8 cellular contexts compared by ENCODE assay signal in the genomic region with DNA sequence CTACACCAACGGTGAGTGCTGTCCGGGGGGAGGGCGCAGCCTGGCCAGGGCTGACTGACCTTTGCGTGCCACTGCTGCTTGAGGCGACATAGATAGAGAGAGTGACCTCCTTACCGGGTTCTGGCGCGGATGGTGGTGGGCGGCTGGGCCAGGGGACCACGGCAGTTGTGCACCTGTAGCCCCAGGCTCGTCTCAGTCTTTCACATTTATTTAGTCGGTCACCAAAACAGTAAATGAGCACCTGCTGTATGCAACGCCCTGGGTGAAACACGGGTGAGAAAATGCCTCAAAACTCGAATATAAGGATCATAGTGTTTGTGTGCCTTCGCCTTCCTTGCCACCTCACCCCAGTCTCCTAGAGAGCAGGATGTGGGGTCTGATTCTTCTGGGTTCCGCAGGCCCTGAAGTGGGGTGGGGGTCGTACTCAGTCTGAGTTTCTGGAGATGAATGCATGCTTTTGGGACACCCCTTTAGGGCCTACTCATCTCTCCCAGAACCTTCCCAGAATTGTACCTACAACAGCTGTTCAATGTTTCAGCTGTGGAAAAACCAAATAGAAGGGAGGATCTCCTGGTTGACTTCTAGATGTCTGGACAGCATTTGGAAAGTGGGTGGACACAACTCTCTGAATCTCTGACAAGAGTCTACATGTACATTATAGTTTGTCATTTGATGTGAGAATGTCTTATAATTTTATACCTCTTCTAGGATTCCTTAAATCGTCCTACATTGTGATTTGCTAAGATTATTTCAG. TPM values are rescaled to one million over a fixed set of nuclear protein-coding genes. Genes with fewer than 3 reads are reported as not detected.
DNase-seq lines count a peak whose midpoint lies in the region; ATAC-seq and TF ChIP-seq lines count a peak whose summit lies in the region.

No MANE protein-coding gene starts in this region.

- peak overlapping the region; percentile 73 for H4K5ac ChIP-seq in IMR-90 (ENCODE audit: low read depth, low read length)

- peaks cover 7% of the 10 kb centered on the region for H3F3A ChIP-seq in smooth muscle cell (ENCODE audit: low read depth)

- H3K9ac ChIP-seq in IMR-90 (ENCODE audit: low read depth, low read length) (peak overlapping the region; percentile 99), iPS-15b (ENCODE audit: low read depth, low read length) (peak overlapping the region; percentile 96), smooth muscle cell (ENCODE audit: low read depth) (peak overlapping the region; percentile 99)

- CTCF ChIA-PET in IMR-90 (lab: Yijun Ruan, JAX): interaction anchor here (0.5 kb wide), 1 partner anchor 190 kb away, joined by 3 read pairs; no protein-coding TSS in a partner anchor

- H2AK5ac ChIP-seq in IMR-90 (ENCODE audit: low read depth, low read length): peak overlapping the region; percentile 93

- no peak overlapping the region for H2BK20ac ChIP-seq in IMR-90 (ENCODE audit: low read depth, low read length)

- H3K4me3 ChIP-seq in IMR-90 (ENCODE audit: insufficient read depth, low read depth, low read length) (peak overlapping the region; percentile 97), iPS-15b (ENCODE audit: low read depth, low read length) (peak overlapping the region; percentile 77), smooth muscle cell (peak overlapping the region; percentile 92)

- H3K27ac ChIP-seq in IMR-90 (ENCODE audit: insufficient read depth, low read length) (peak overlapping the region; percentile 90), angular gyrus (ENCODE audit: low read depth, low read length) (peak overlapping the region; percentile 87), smooth muscle cell (ENCODE audit: low read depth) (peak overlapping the region; percentile 100)

- peak overlapping the region; percentile 64 for H3K18ac ChIP-seq in IMR-90 (ENCODE audit: low read depth, low read length)

- ATAC-seq in Right ventricle myocardium inferior (peak; percentile 36), IMR-90 (ENCODE audit: low read depth) (peak; percentile 42; the same call in 1 of the 2 replicates)

- H3K79me2 ChIP-seq in smooth muscle cell (ENCODE audit: low read depth): peaks cover 62% of the 10 kb centered on the region

- H3K4ac ChIP-seq in IMR-90 (ENCODE audit: low read depth, low read length): peak overlapping the region; percentile 94

- BruUV-seq in IMR-90 (replicated peaks; lab: Mats Ljungman, UMichigan): no TSS peak

- H3K4me2 ChIP-seq in IMR-90 (ENCODE audit: low read depth, low read length) (peak overlapping the region; percentile 85), smooth muscle cell (peak overlapping the region; percentile 93)

- peak overlapping the region; percentile 9; the same call in 2 of the 3 replicates for H2BK15ac ChIP-seq in IMR-90 (ENCODE audit: low read depth, low read length)

- dilution Hi-C loops in IMR-90 (cut with HindIII; ENCODE audit: low sequenced_read_pairs, unreplicated experiment): no loop called here

- H3K4me1 ChIP-seq in IMR-90 (ENCODE audit: control insufficient read depth, insufficient read depth, low read length) (no peaks in the 10 kb centered on the region), iPS-15b (ENCODE audit: control insufficient read depth, insufficient read depth, low read length) (no peaks in the 10 kb centered on the region), smooth muscle cell (ENCODE audit: low read depth) (peaks cover 18% of the 10 kb centered on the region)

- peaks cover 4% of the 10 kb centered on the region for H3K9me1 ChIP-seq in IMR-90 (ENCODE audit: insufficient read depth, low read length)

- no peaks in the 10 kb centered on the region for H3K9me3 ChIP-seq in IMR-90 (ENCODE audit: control insufficient read depth, insufficient read depth, low read length)
- H3K9me3 ChIP-seq in iPS-15b (ENCODE audit: control insufficient read depth, insufficient read depth, low read length): no peaks in the 10 kb centered on the region
- H3K9me3 ChIP-seq in smooth muscle cell (replicated peaks; ENCODE audit: low read depth): no peaks in the 10 kb centered on the region

- peak overlapping the region; percentile 94 for H3K56ac ChIP-seq in IMR-90 (ENCODE audit: extremely low read depth, insufficient read depth, low read length)

- H2BK120ac ChIP-seq in IMR-90 (ENCODE audit: low read depth, low read length): peak overlapping the region; percentile 28; the same call in 1 of the 2 replicates

- POLR2A ChIA-PET in IMR-90 (lab: Charles Lee; ENCODE audit: unreplicated experiment): no interaction called here

- peak; percentile 18; the same call in 1 of the 2 replicates for TF ChIP-seq POLR2A in IMR-90 (IDR thresholded peaks at IDR 0.05; ENCODE audit: low read depth, low read length)

- H3K27me3 ChIP-seq in IMR-90 (ENCODE audit: control insufficient read depth, insufficient read depth, low read length): no peaks in the 10 kb centered on the region
- H3K27me3 ChIP-seq in iPS-15b (ENCODE audit: control insufficient read depth, insufficient read depth, low read length): no peaks in the 10 kb centered on the region
- H3K27me3 ChIP-seq in smooth muscle cell (ENCODE audit: low read depth): no peaks in the 10 kb centered on the region

- peaks cover 48% of the 10 kb centered on the region for H4K20me1 ChIP-seq in IMR-90 (ENCODE audit: insufficient read depth, low read length)
- H4K20me1 ChIP-seq in smooth muscle cell (ENCODE audit: low read depth): peaks cover 52% of the 10 kb centered on the region

- H4K8ac ChIP-seq in IMR-90 (ENCODE audit: low read depth in 2 of 2, low read length in 2 of 2): peak overlapping the region; percentile 79 to 93

- H2AFZ ChIP-seq in IMR-90 (replicated peaks; ENCODE audit: low read length, poor library complexity) (peak overlapping the region; percentile 93), smooth muscle cell (ENCODE audit: low read depth) (no peak overlapping the region)

- no peak for TF ChIP-seq RAD21 in IMR-90 (IDR thresholded peaks at IDR 0.05; ENCODE audit: low read length)

- 0% methylated on average over 1 of the region's 19 CpGs; no CpG with 5 or more reads in 1 of the 2 experiments for WGBS in IMR-90 (ENCODE audit: extremely low coverage in 2 of 2, insufficient read length in 1 of 2), 2 experiments
- WGBS in smooth muscle cell (ENCODE audit: low lambda C conversion rate): 2% methylated on average over 19 of the region's 19 CpGs

- H2AK9ac ChIP-seq in IMR-90 (replicated peaks; ENCODE audit: low read depth, low read length, poor library complexity): peak overlapping the region; percentile 97

- intact Hi-C loops in Right ventricle myocardium inferior (cut with DNase I) (loop anchor here (2.0 kb wide), 1 partner anchor 87 kb away; no protein-coding TSS in a partner anchor), cardiac septum (cut with DNase I) (no loop called here), IMR-90 (cut with micrococcal nuclease) (no loop called here)

- H3K14ac ChIP-seq in IMR-90 (replicated peaks; ENCODE audit: low read depth, low read length): peak overlapping the region; percentile 95

- H3K36me3 ChIP-seq in IMR-90 (ENCODE audit: control insufficient read depth, insufficient read depth, low read length) (peaks cover 5% of the 10 kb centered on the region; the same call in 1 of the 2 replicates), iPS-15b (ENCODE audit: control insufficient read depth, insufficient read depth, low read length) (no peaks in the 10 kb centered on the region), smooth muscle cell (ENCODE audit: low read depth) (no peaks in the 10 kb centered on the region)

- peak; percentile 80 for DNase-seq in Right ventricle myocardium inferior (ENCODE audit: missing footprints)
- DNase-seq in cardiac septum (ENCODE audit: low spot score): no peak
- DNase-seq in IMR-90: peak; percentile 8
- no peak for DNase-seq in smooth muscle cell (lab: John Stamatoyannopoulos, UW; ENCODE audit: unreplicated experiment)
- no peak for DNase-seq in GM19238 (ENCODE audit: insufficient read length, low spot score)
- no peak for DNase-seq in NK-92 (lab: John Stamatoyannopoulos, UW; ENCODE audit: unreplicated experiment)

- H3K23ac ChIP-seq in IMR-90 (ENCODE audit: low read depth, low read length): peak overlapping the region; percentile 97

- peak overlapping the region; percentile 89 for H4K91ac ChIP-seq in IMR-90 (ENCODE audit: insufficient read depth, low read depth, low read length)

- H2BK5ac ChIP-seq in IMR-90 (ENCODE audit: low read depth, low read length, poor library complexity, severe bottlenecking): peak overlapping the region; percentile 92

- no peak for TF ChIP-seq CTCF in IMR-90 (conservative IDR thresholded peaks at IDR 0.05; ENCODE audit: low read depth, low read length)
- no peak for TF ChIP-seq CTCF in smooth muscle cell (IDR thresholded peaks at IDR 0.05; ENCODE audit: borderline replicate concordance, insufficient read depth, poor library complexity, severe bottlenecking)

- peaks cover 6 to 22% of the 10 kb centered on the region in 2 experiments; a peak in 2 of 4 replicates for H3K79me1 ChIP-seq in IMR-90 (ENCODE audit: low read depth in 1 of 2, low read length in 2 of 2)

- in situ Hi-C loops in IMR-90 (cut with MboI; ENCODE audit: low sequenced_read_pairs): no loop called here

TF ChIP-seq in IMR-90, 13 proteins besides CTCF, POLR2A, EP300 and RAD21 (continues in another document):
- TF ChIP-seq RFX5 (IDR thresholded peaks at IDR 0.05; ENCODE audit: low read depth, low read length) (no peak), RCOR1 (IDR thresholded peaks at IDR 0.05; ENCODE audit: insufficient replicate concordance, low read length) (no peak), NFE2L2 (IDR thresholded peaks at IDR 0.05; ENCODE audit: low read depth, low read length) (no peak), SMC3 (IDR thresholded peaks at IDR 0.05; ENCODE audit: low read depth, low read length) (no peak)

RNA-seq across cellular contexts. Expression of a gene that starts 0.8 kb away (rescaled TPM):
- total RNA-seq in Right ventricle myocardium inferior (6.9 TPM), cardiac septum (12.4 TPM), IMR-90 (2012; rRNA removed) (28.1 and 31.7 TPM in 2 replicates), smooth muscle cell (76.9 and 82.3 TPM in 2 replicates)
- polyA plus RNA-seq in IMR-90 (2012; rRNA removed) (23.9 and 25.4 TPM in 2 replicates), smooth muscle cell (18.1 and 27.0 TPM in 2 replicates)
- 7.1 and 9.5 TPM in 2 replicates for polyA plus RNA-seq in IMR-90 (2012; cell fraction: cytosol; rRNA removed)
- polyA plus RNA-seq in IMR-90 (2012; cell fraction: nucleus; rRNA removed; ENCODE audit: low replicate concordance): 8.4 and 26.1 TPM in 2 replicates

RNA-seq across cellular contexts. Expression of a gene that starts 16.7 kb away (rescaled TPM):
- total RNA-seq in Right ventricle myocardium inferior (92.5 TPM), cardiac septum (85.9 TPM), IMR-90 (2012; rRNA removed) (66.0 and 164 TPM in 2 replicates), smooth muscle cell (69.3 and 73.8 TPM in 2 replicates)
- polyA plus RNA-seq in IMR-90 (2012; rRNA removed) (40.2 and 44.6 TPM in 2 replicates), smooth muscle cell (42.9 and 52.0 TPM in 2 replicates)
- 4.3 and 7.1 TPM in 2 replicates for polyA plus RNA-seq in IMR-90 (2012; cell fraction: cytosol; rRNA removed)
- polyA plus RNA-seq in IMR-90 (2012; cell fraction: nucleus; rRNA removed; ENCODE audit: low replicate concordance): 4.4 and 10.6 TPM in 2 replicates

Comparison
In these comparisons a context has a peak if more than half of its experiments do, and no peak if none do; other contexts are left out.
1. DNase-seq: peak in Right ventricle myocardium inferior (single experiment) and IMR-90 (single experiment); none in cardiac septum (single experiment), smooth muscle cell (single experiment), GM19238 (single experiment) and NK-92 (single experiment).
2. Peak in every context shown above with its lines, with median percentiles within 50 percentile points of each other: H3K27ac ChIP-seq, H3K4me3 ChIP-seq and H3K9ac ChIP-seq.